8 cellular contexts compared by ENCODE assay signal in genomic region chr11:13486926-13487660, GRCh38. TPM values are rescaled to one million over a fixed set of nuclear protein-coding genes. Genes with fewer than 3 reads are reported as not detected.
DNase-seq lines count a peak whose midpoint lies in the region; ATAC-seq lines count a peak whose summit lies in the region.

No MANE protein-coding gene starts in this region.

- peak; percentile 67 for DNase-seq in GM23248
- DNase-seq in NOMO-1 (lab: John Stamatoyannopoulos, UW; ENCODE audit: unreplicated experiment in 2 of 2): peak; percentile 65 to 73
- DNase-seq in left ventricle myocardium superior: peak; percentile 74
- peak; percentile 65 for DNase-seq in stimulated activated CD4-positive, alpha-beta T cell treated with anti-CD3 and anti-CD28 coated beads, Interleukin-12 subunit alpha, Interleukin-12 subunit beta, amount 100 ng/mL, for 4 hours
- DNase-seq in NCI-H2107 (lab: John Stamatoyannopoulos, UW): no peak

- H3K9me3 Mint-ChIP-seq in activated T-helper 17 cell treated with anti-CD3 and anti-CD28 coated beads, Interleukin-2, amount 50 U/mL, for 72 hours: no peaks in the 10 kb centered on the region

- H3K36me3 Mint-ChIP-seq in activated T-helper 17 cell treated with anti-CD3 and anti-CD28 coated beads, Interleukin-2, amount 50 U/mL, for 72 hours (ENCODE audit: low read depth): no peaks in the 10 kb centered on the region

- H3K36me3 ChIP-seq in BLaER1 (no peaks in the 10 kb centered on the region), GM23248 (ENCODE audit: low read depth) (no peaks in the 10 kb centered on the region)

- ATAC-seq in activated T-helper 17 cell treated with anti-CD3 and anti-CD28 coated beads, Interleukin-2, amount 50 U/mL, for 72 hours (replicated peaks): peak; percentile 86
- ATAC-seq in left ventricle myocardium superior (peak; percentile 79), GM19328 (IDR thresholded peaks at IDR 0.05; ENCODE audit: unreplicated experiment) (no peak)

- no peaks in the 10 kb centered on the region for H3F3A ChIP-seq in GM23248 (ENCODE audit: insufficient read depth)

- H3K9me2 ChIP-seq in GM23248 (ENCODE audit: insufficient read depth): no peaks in the 10 kb centered on the region

- H3K9ac ChIP-seq in BLaER1 (no peak overlapping the region), GM23248 (peak overlapping the region; percentile 45; the same call in 1 of the 2 replicates)

- peak overlapping the region; percentile 2 for H3K27ac Mint-ChIP-seq in activated T-helper 17 cell treated with anti-CD3 and anti-CD28 coated beads, Interleukin-2, amount 50 U/mL, for 72 hours

- H3K27me3 ChIP-seq in BLaER1 (no peaks in the 10 kb centered on the region; the same call in 1 of the 2 replicates), GM23248 (replicated peaks; ENCODE audit: insufficient read depth) (no peaks in the 10 kb centered on the region)

- no peaks in the 10 kb centered on the region for H3K79me2 ChIP-seq in GM23248 (ENCODE audit: insufficient read depth)

- 0 out of 2 replicates have a peak overlapping the region, but pooled peaks have one; percentile 10 for H3K4me3 ChIP-seq in BLaER1
- H3K4me3 ChIP-seq in GM23248: peak overlapping the region; percentile 68

- H3K9me3 ChIP-seq in BLaER1 (peaks cover 20% of the 10 kb centered on the region), GM23248 (ENCODE audit: low read depth) (no peaks in the 10 kb centered on the region)

- H3K4me2 ChIP-seq in BLaER1 (peak overlapping the region; percentile 15), GM23248 (ENCODE audit: unreplicated experiment) (peak overlapping the region; percentile 39)

- H4K20me1 ChIP-seq in BLaER1 (no peaks in the 10 kb centered on the region), GM23248 (ENCODE audit: insufficient read depth) (no peaks in the 10 kb centered on the region)

- peak overlapping the region; percentile 45 for H3K4me3 Mint-ChIP-seq in activated T-helper 17 cell treated with anti-CD3 and anti-CD28 coated beads, Interleukin-2, amount 50 U/mL, for 72 hours

- H3K27ac ChIP-seq in BLaER1: no peak overlapping the region
- H3K27ac ChIP-seq in GM23248: no peak overlapping the region

- no peaks in the 10 kb centered on the region for H3K4me1 Mint-ChIP-seq in activated T-helper 17 cell treated with anti-CD3 and anti-CD28 coated beads, Interleukin-2, amount 50 U/mL, for 72 hours

- H3K4me1 ChIP-seq in BLaER1 (no peaks in the 10 kb centered on the region), GM23248 (ENCODE audit: insufficient read depth) (no peaks in the 10 kb centered on the region)

- H3K27me3 Mint-ChIP-seq in activated T-helper 17 cell treated with anti-CD3 and anti-CD28 coated beads, Interleukin-2, amount 50 U/mL, for 72 hours: peaks cover 3% of the 10 kb centered on the region

- in situ Hi-C loops in GM23248 (cut with MboI): no loop called here

- WGBS in GM23248 (ENCODE audit: low coverage in 1 of 2, low lambda C conversion rate in 2 of 2, missing lambda C conversion rate in 2 of 2), 2 experiments: 34 to 42% methylated on average over 26 of the region's 26 CpGs

- intact Hi-C loops in left ventricle myocardium superior (cut with micrococcal nuclease): no loop called here

- H2AFZ ChIP-seq in GM23248: peak overlapping the region; percentile 79

RNA-seq across cellular contexts. Expression of gene PTH, which starts 8.7 kb away (rescaled TPM):
- not detected in 2 replicates for total RNA-seq in GM23248 (2014; rRNA removed; shearing (Covaris generic))
- not detected in 2 replicates for polyA plus RNA-seq in GM23248 (2016; fragmentation: Nextera tagmentation; extraction: Ambion mirVana)
- total RNA-seq in activated T-helper 17 cell treated with anti-CD3 and anti-CD28 coated beads, Interleukin-2, amount 50 U/mL, for 72 hours: not detected
- total RNA-seq in left ventricle myocardium superior: not detected

RNA-seq across cellular contexts. Expression of gene BTBD10, which starts 24.1 kb away (rescaled TPM):
- total RNA-seq in GM23248 (2014; rRNA removed; shearing (Covaris generic)): 43.8 and 56.7 TPM in 2 replicates
- 37.7 and 38.6 TPM in 2 replicates for polyA plus RNA-seq in GM23248 (2016; fragmentation: Nextera tagmentation; extraction: Ambion mirVana)
- 10 to 100 TPM; 16.8 to 25.0 TPM for total RNA-seq in activated T-helper 17 cell treated with anti-CD3 and anti-CD28 coated beads, Interleukin-2, amount 50 U/mL, for 72 hours
- total RNA-seq in left ventricle myocardium superior: 19.2 TPM
